In the genomic region with DNA sequence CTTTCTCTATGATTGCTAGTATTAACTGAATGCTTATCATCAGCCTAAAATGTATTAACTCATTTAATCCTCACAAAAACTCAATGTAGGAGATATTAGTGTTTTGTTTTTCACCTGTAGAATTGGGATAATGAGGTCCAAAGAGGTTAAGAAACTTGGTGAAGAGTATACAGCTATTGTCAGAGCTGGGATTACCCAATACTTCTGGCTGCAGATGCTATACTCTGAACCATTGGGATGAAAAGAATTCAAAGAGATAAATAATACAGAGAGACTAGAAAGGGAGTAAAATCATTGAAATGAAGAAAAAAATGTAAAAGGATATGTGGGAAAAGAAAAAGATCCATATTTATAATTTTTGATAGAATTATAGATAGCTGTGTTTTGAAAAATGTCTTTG, we compare ENCODE assay signal across 18 cellular contexts.
DNase-seq lines count a peak whose midpoint lies in the region; ATAC-seq and TF ChIP-seq lines count a peak whose summit lies in the region.
"Had no signal": no experiment of that assay in that cellular context is flagged by ENCODE, and none has a peak within 500 bp of the region (broad histone marks: within the 10 kb centered on the region; RNA-seq: fewer than 3 reads in every experiment).

No MANE protein-coding gene starts in this region.

- BruUV-seq in IMR-90 (replicated peaks; lab: Mats Ljungman, UMichigan): no TSS peak

- peaks cover 56% of the 10 kb centered on the region for H3K4me1 Mint-ChIP-seq in chondrocyte (ENCODE audit: low read depth)
- peaks cover 63% of the 10 kb centered on the region for H3K4me1 Mint-ChIP-seq in osteocyte (ENCODE audit: unreplicated experiment)
- H3K4me1 Mint-ChIP-seq: B cell had no signal

- H3K9me3 Mint-ChIP-seq in chondrocyte (ENCODE audit: low read depth): no peaks in the 10 kb centered on the region
- H3K9me3 Mint-ChIP-seq in osteocyte (ENCODE audit: unreplicated experiment): peaks cover 6% of the 10 kb centered on the region

- H4K5ac ChIP-seq in IMR-90 (ENCODE audit: low read depth, low read length) (no peak overlapping the region), mesendoderm (ENCODE audit: low read length) (no peak overlapping the region)

- TF ChIP-seq CTCF in IMR-90 (conservative IDR thresholded peaks at IDR 0.05; ENCODE audit: low read depth, low read length) (no peak), chondrocyte (IDR thresholded peaks at IDR 0.05) (no peak), osteocyte (IDR thresholded peaks at IDR 0.05) (no peak), MM.1S (IDR thresholded peaks at IDR 0.05; ENCODE audit: low read length) (no peak)

- H3K27me3 Mint-ChIP-seq in chondrocyte (ENCODE audit: low read depth) (no peaks in the 10 kb centered on the region), osteocyte (ENCODE audit: unreplicated experiment) (no peaks in the 10 kb centered on the region)

- peaks cover 15% of the 10 kb centered on the region for H3K9me1 ChIP-seq in IMR-90 (ENCODE audit: insufficient read depth, low read length)

- H3K9ac ChIP-seq in IMR-90 (ENCODE audit: low read depth, low read length) (no peak overlapping the region), mesendoderm (ENCODE audit: low read length) (no peak overlapping the region), MM.1S (ENCODE audit: low read length) (no peak overlapping the region)

- no peak for TF ChIP-seq RAD21 in IMR-90 (IDR thresholded peaks at IDR 0.05; ENCODE audit: low read length)

- no peak overlapping the region; the same call in 2 of the 3 replicates for H2BK15ac ChIP-seq in IMR-90 (ENCODE audit: low read depth, low read length)
- no peak overlapping the region for H2BK15ac ChIP-seq in mesendoderm (replicated peaks; ENCODE audit: low read depth)

- no peak overlapping the region for H3K27ac ChIP-seq in IMR-90 (ENCODE audit: insufficient read depth, low read length)
- no peak overlapping the region for H3K27ac ChIP-seq in mesendoderm (ENCODE audit: low read depth, low read length)
- no peak overlapping the region for H3K27ac ChIP-seq in MM.1S (ENCODE audit: low read length)

- H3K27ac Mint-ChIP-seq in chondrocyte (ENCODE audit: unreplicated experiment) (peak overlapping the region; percentile 72), osteocyte (ENCODE audit: unreplicated experiment) (peak overlapping the region; percentile 68)
- H3K27ac Mint-ChIP-seq: B cell had no signal

- H3K9me3 ChIP-seq in IMR-90 (ENCODE audit: control insufficient read depth, insufficient read depth, low read length) (no peaks in the 10 kb centered on the region), MM.1S (replicated peaks; ENCODE audit: insufficient read depth, low read length) (no peaks in the 10 kb centered on the region)
- H3K9me3 ChIP-seq: HAP-1 had no signal

- no peaks in the 10 kb centered on the region for H3K79me2 ChIP-seq in mesendoderm (ENCODE audit: control insufficient read depth, insufficient read depth, low read length)
- H3K79me2 ChIP-seq in MM.1S (ENCODE audit: low read length): no peaks in the 10 kb centered on the region

- H4K20me1 ChIP-seq in IMR-90 (ENCODE audit: insufficient read depth, low read length): peaks cover 3% of the 10 kb centered on the region; the same call in 1 of the 2 replicates
- H4K20me1 ChIP-seq in MM.1S (ENCODE audit: insufficient read depth, low read length): no peaks in the 10 kb centered on the region

- intact Hi-C loops in IMR-90 (cut with micrococcal nuclease): no loop called here

- H3K4ac ChIP-seq in IMR-90 (ENCODE audit: low read depth, low read length): no peak overlapping the region
- H3K4ac ChIP-seq in mesendoderm (ENCODE audit: low read depth, low read length): no peak overlapping the region

- H2BK120ac ChIP-seq in IMR-90 (ENCODE audit: low read depth, low read length): peak overlapping the region; percentile 55; the same call in 1 of the 2 replicates
- H2BK120ac ChIP-seq in mesendoderm (ENCODE audit: low read depth, low read length): no peak overlapping the region

- H4K8ac ChIP-seq in IMR-90 (ENCODE audit: low read depth in 2 of 2, low read length in 2 of 2) (peak overlapping the region; percentile 29 to 43; a peak in 1 of 4 replicates), mesendoderm (ENCODE audit: low read depth, low read length) (no peak overlapping the region)

- dilution Hi-C loops in IMR-90 (cut with HindIII; ENCODE audit: low sequenced_read_pairs, unreplicated experiment): no loop called here

- H3K56ac ChIP-seq in IMR-90 (ENCODE audit: extremely low read depth, insufficient read depth, low read length) (no peak overlapping the region), mesendoderm (ENCODE audit: low read length) (no peak overlapping the region)

- H2AFZ ChIP-seq in IMR-90 (replicated peaks; ENCODE audit: low read length, poor library complexity) (no peak overlapping the region), MM.1S (ENCODE audit: low read length) (no peak overlapping the region)

- 0 out of 2 replicates have a peak overlapping the region, but pooled peaks have one; percentile 65 for H2BK20ac ChIP-seq in IMR-90 (ENCODE audit: low read depth, low read length)

- in situ Hi-C loops in IMR-90 (cut with MboI; ENCODE audit: low sequenced_read_pairs): loop anchor here (10.0 to 25.0 kb wide), 3 partner anchors 398 to 1041 kb away; no protein-coding TSS in a partner anchor

- H3F3A ChIP-seq in MM.1S (ENCODE audit: insufficient read depth, low read length): no peaks in the 10 kb centered on the region

- no peak overlapping the region for H4K91ac ChIP-seq in IMR-90 (ENCODE audit: insufficient read depth, low read depth, low read length)

- DNase-seq in EH (ENCODE audit: low read depth): peak; percentile 56
- DNase-seq in IMR-90: peak; percentile 41
- DNase-seq in chondrocyte (ENCODE audit: low spot score): no peak
- no peak for DNase-seq in osteocyte (ENCODE audit: extremely low spot score, unreplicated experiment)
- no peak for DNase-seq in mesendoderm
- no peak for DNase-seq in 8988T
- DNase-seq in MM.1S: no peak
- DNase-seq: DND-41, GDM1, KBM-7, NCI-H1417, NCI-H187 treated with DMSO at 0.1 percent for 48 hours, NCI-H2227 treated with DMSO at 0.1 percent for 48 hours, NCI-H510A treated with DMSO at 0.1 percent for 48 hours, NCI-H774, SHP77 had no signal

- CTCF ChIA-PET in IMR-90 (lab: Yijun Ruan, JAX): interaction anchor here (0.8 kb wide), 1 partner anchor 561 kb away, joined by 3 read pairs; no protein-coding TSS in a partner anchor

- ATAC-seq in IMR-90 (ENCODE audit: low read depth): peak; percentile 45

- no peak overlapping the region for H3K14ac ChIP-seq in IMR-90 (replicated peaks; ENCODE audit: low read depth, low read length)

- H3K23ac ChIP-seq in IMR-90 (ENCODE audit: low read depth, low read length) (no peak overlapping the region), mesendoderm (ENCODE audit: low read length) (no peak overlapping the region)

- H3K4me3 ChIP-seq in IMR-90 (ENCODE audit: insufficient read depth, low read depth, low read length) (no peak overlapping the region), mesendoderm (ENCODE audit: low read length) (no peak overlapping the region), MM.1S (ENCODE audit: low read length) (no peak overlapping the region)
- H3K4me3 ChIP-seq: HAP-1 had no signal

- H3K27me3 ChIP-seq in IMR-90 (ENCODE audit: control insufficient read depth, insufficient read depth, low read length) (no peaks in the 10 kb centered on the region), mesendoderm (ENCODE audit: insufficient read depth, low read length, poor library complexity) (no peaks in the 10 kb centered on the region), MM.1S (replicated peaks; ENCODE audit: insufficient read depth, low read length) (no peaks in the 10 kb centered on the region)

- H3K18ac ChIP-seq in IMR-90 (ENCODE audit: low read depth, low read length) (no peak overlapping the region), mesendoderm (ENCODE audit: low read length) (no peak overlapping the region)

- H3K36me3 Mint-ChIP-seq in chondrocyte (ENCODE audit: low read depth) (no peaks in the 10 kb centered on the region), osteocyte (ENCODE audit: unreplicated experiment) (peaks cover 19% of the 10 kb centered on the region)

- no peaks in the 10 kb centered on the region for H3K9me2 ChIP-seq in MM.1S (replicated peaks; ENCODE audit: insufficient read depth, low read length)

- no peak for TF ChIP-seq POLR2A in IMR-90 (IDR thresholded peaks at IDR 0.05; ENCODE audit: low read depth, low read length)

- peak overlapping the region; percentile 87 for H2BK5ac ChIP-seq in IMR-90 (ENCODE audit: low read depth, low read length, poor library complexity, severe bottlenecking)
- no peak overlapping the region for H2BK5ac ChIP-seq in mesendoderm (ENCODE audit: low read length)

- H3K79me1 ChIP-seq in IMR-90 (ENCODE audit: low read depth in 1 of 2, low read length in 2 of 2): no peaks in the 10 kb centered on the region
- no peaks in the 10 kb centered on the region for H3K79me1 ChIP-seq in mesendoderm (ENCODE audit: low read length)

- no peak overlapping the region for H2AK5ac ChIP-seq in IMR-90 (ENCODE audit: low read depth, low read length)
- no peak overlapping the region for H2AK5ac ChIP-seq in mesendoderm (ENCODE audit: low read length)

- H2AK9ac ChIP-seq in IMR-90 (replicated peaks; ENCODE audit: low read depth, low read length, poor library complexity): no peak overlapping the region

- peaks cover 1% of the 10 kb centered on the region; the same call in 1 of the 2 replicates for H3K36me3 ChIP-seq in IMR-90 (ENCODE audit: control insufficient read depth, insufficient read depth, low read length)
- no peaks in the 10 kb centered on the region for H3K36me3 ChIP-seq in mesendoderm (ENCODE audit: control insufficient read depth, insufficient read depth, low read length)
- no peaks in the 10 kb centered on the region for H3K36me3 ChIP-seq in MM.1S (replicated peaks; ENCODE audit: insufficient read depth, low read length)
- H3K36me3 ChIP-seq: HAP-1 had no signal

- peaks cover 15% of the 10 kb centered on the region for H3K4me1 ChIP-seq in IMR-90 (ENCODE audit: control insufficient read depth, insufficient read depth, low read length)
- no peaks in the 10 kb centered on the region for H3K4me1 ChIP-seq in mesendoderm (ENCODE audit: control insufficient read depth, low read depth, low read length)
- no peaks in the 10 kb centered on the region for H3K4me1 ChIP-seq in MM.1S (ENCODE audit: low read length)
- H3K4me1 ChIP-seq: HAP-1 had no signal

- no peak overlapping the region for H3K4me2 ChIP-seq in IMR-90 (ENCODE audit: low read depth, low read length)
- H3K4me2 ChIP-seq in mesendoderm (ENCODE audit: low read length): no peak overlapping the region
- no peak overlapping the region for H3K4me2 ChIP-seq in MM.1S (ENCODE audit: low read depth, low read length)

- H3K4me3 Mint-ChIP-seq in chondrocyte (ENCODE audit: unreplicated experiment) (no peak overlapping the region), osteocyte (ENCODE audit: unreplicated experiment) (no peak overlapping the region)
- H3K4me3 Mint-ChIP-seq: B cell had no signal

- POLR2A ChIA-PET in IMR-90 (lab: Charles Lee; ENCODE audit: unreplicated experiment): no interaction called here

TF ChIP-seq in IMR-90, 13 proteins besides CTCF, POLR2A, EP300 and RAD21 (continues in another document):
- TF ChIP-seq CEBPB (IDR thresholded peaks at IDR 0.05; ENCODE audit: low read depth, low read length) (peak; percentile 75), NFE2L2 (IDR thresholded peaks at IDR 0.05; ENCODE audit: low read depth, low read length) (no peak), MAZ (IDR thresholded peaks at IDR 0.05; ENCODE audit: borderline replicate concordance, low read depth, low read length) (no peak)

Comparison
In these comparisons a context has a peak if more than half of its experiments do, and no peak if none do; other contexts are left out.
1. DNase-seq: peak in EH (single experiment) and IMR-90 (single experiment); none in chondrocyte (single experiment), osteocyte (single experiment), mesendoderm (single experiment), 8988T (single experiment) and MM.1S (single experiment).